ENCODE assay signal across 28 cellular contexts in genomic region chr6:53944538-53944937, GRCh38.
"Had no signal": no experiment of that assay in that cellular context is flagged by ENCODE, and none has a peak within 500 bp of the region (broad histone marks: within the 10 kb centered on the region; RNA-seq: fewer than 3 reads in every experiment).

No MANE protein-coding gene starts in this region.

- DNase-seq: activated CD4-positive, alpha-beta T cell treated with anti-CD3 and anti-CD28 coated beads for 48 hours; activated CD4-positive, alpha-beta T cell treated with anti-CD3 and anti-CD28 coated beads, Interleukin-2, amount 50 U/mL, for 48 hours; activated CD8-positive, alpha-beta memory T cell treated with anti-CD3 and anti-CD28 coated beads, Interleukin-2, amount 50 U/mL, for 48 hours; activated gamma-delta T cell; activated naive CD4-positive, alpha-beta T cell treated with anti-CD3 and anti-CD28 coated beads, Interleukin-2, amount 10 ng/mL, durations not matched to agents 7 days and 5 days; activated naive CD8-positive, alpha-beta T cell treated with anti-CD3 and anti-CD28 coated beads, Interleukin-2, amount 10 ng/mL, durations not matched to agents 7 days and 5 days; activated T-cell treated with anti-CD3 and anti-CD28 coated beads, Interleukin-2, amount 50 U/mL, for 24 hours; amniotic stem cell; cerebellar nuclear complex; cortex of kidney; foreskin keratinocyte; islet precursor cell; left ventricle myocardium inferior; mucosa of descending colon; ovary; psoas muscle; stimulated activated CD4-positive, alpha-beta T cell treated with anti-CD3 and anti-CD28 coated beads, Interleukin-15, amount 100 ng/mL, for 24 hours; stimulated activated CD4-positive, alpha-beta T cell treated with anti-CD3 and anti-CD28 coated beads, Interleukin-2, amount 100 ng/mL, for 24 hours; stimulated activated naive B cell treated with anti-CD40 and anti-IgM and Interleukin-4, amounts not matched to agents 10 μg/mL and 1 μg/mL and 100 μg/mL, for 72 hours; stomach; T-helper 17 cell; T1000; transverse colon; WERI-Rb-1 had no signal

- H3K27ac Mint-ChIP-seq: activated naive CD4-positive, alpha-beta T cell treated with anti-CD3 and anti-CD28 coated beads, Interleukin-2, amount 10 ng/mL, durations not matched to agents 7 days and 5 days; activated naive CD8-positive, alpha-beta T cell treated with anti-CD3 and anti-CD28 coated beads, Interleukin-2, amount 10 ng/mL, durations not matched to agents 7 days and 5 days; activated T-cell treated with anti-CD3 and anti-CD28 coated beads, Interleukin-2, amount 50 U/mL, for 24 hours; natural killer cell treated with Interleukin-12 subunit alpha and Interleukin-12 subunit beta and Interleukin-15 and Interleukin-18, amount 100 ng/mL, for 72 hours; stimulated activated naive B cell treated with anti-CD40 and anti-IgM and Interleukin-4, amounts not matched to agents 10 μg/mL and 1 μg/mL and 100 μg/mL, for 72 hours; T-helper 17 cell had no signal

- H3K27ac ChIP-seq: foreskin keratinocyte, neutrophil, ovary, psoas muscle, transverse colon, WERI-Rb-1 had no signal

- H3K36me3 ChIP-seq: left ventricle myocardium inferior, neutrophil, ovary, stomach, transverse colon, WERI-Rb-1 had no signal

- H3K36me3 Mint-ChIP-seq: activated naive CD4-positive, alpha-beta T cell treated with anti-CD3 and anti-CD28 coated beads, Interleukin-2, amount 10 ng/mL, durations not matched to agents 7 days and 5 days; activated naive CD8-positive, alpha-beta T cell treated with anti-CD3 and anti-CD28 coated beads, Interleukin-2, amount 10 ng/mL, durations not matched to agents 7 days and 5 days; stimulated activated naive B cell treated with anti-CD40 and anti-IgM and Interleukin-4, amounts not matched to agents 10 μg/mL and 1 μg/mL and 100 μg/mL, for 72 hours had no signal

- ATAC-seq: activated CD4-positive, CD25-positive, alpha-beta regulatory T cell treated with anti-CD3 and anti-CD28 coated beads, Interleukin-2, amount 50 U/mL, for 24 hours; foreskin keratinocyte; mucosa of descending colon; natural killer cell treated with Interleukin-12 subunit alpha and Interleukin-12 subunit beta and Interleukin-15 and Interleukin-18, amount 100 ng/mL, for 72 hours; psoas muscle; stimulated activated naive B cell treated with anti-CD40 and anti-IgM and Interleukin-4, amounts not matched to agents 10 μg/mL and 1 μg/mL and 100 μg/mL, for 72 hours; T-helper 17 cell had no signal

- H3K27me3 Mint-ChIP-seq: activated naive CD4-positive, alpha-beta T cell treated with anti-CD3 and anti-CD28 coated beads, Interleukin-2, amount 10 ng/mL, durations not matched to agents 7 days and 5 days had no signal

- H3K27me3 ChIP-seq: foreskin keratinocyte, neutrophil, ovary, stomach, transverse colon had no signal

- H3K4me3 ChIP-seq: left ventricle myocardium inferior, lung, mucosa of descending colon, ovary, psoas muscle, stomach, transverse colon had no signal

- H3K4me3 Mint-ChIP-seq: activated naive CD4-positive, alpha-beta T cell treated with anti-CD3 and anti-CD28 coated beads, Interleukin-2, amount 10 ng/mL, durations not matched to agents 7 days and 5 days; activated naive CD8-positive, alpha-beta T cell treated with anti-CD3 and anti-CD28 coated beads, Interleukin-2, amount 10 ng/mL, durations not matched to agents 7 days and 5 days; activated T-cell treated with anti-CD3 and anti-CD28 coated beads, Interleukin-2, amount 50 U/mL, for 24 hours; natural killer cell treated with Interleukin-12 subunit alpha and Interleukin-12 subunit beta and Interleukin-15 and Interleukin-18, amount 100 ng/mL, for 72 hours; stimulated activated naive B cell treated with anti-CD40 and anti-IgM and Interleukin-4, amounts not matched to agents 10 μg/mL and 1 μg/mL and 100 μg/mL, for 72 hours; T-helper 17 cell had no signal

- H3K9me3 ChIP-seq: mucosa of descending colon, neutrophil, ovary, psoas muscle had no signal

- H3K4me1 ChIP-seq: foreskin keratinocyte, psoas muscle, transverse colon had no signal

- H3K4me1 Mint-ChIP-seq: activated naive CD4-positive, alpha-beta T cell treated with anti-CD3 and anti-CD28 coated beads, Interleukin-2, amount 10 ng/mL, durations not matched to agents 7 days and 5 days; activated naive CD8-positive, alpha-beta T cell treated with anti-CD3 and anti-CD28 coated beads, Interleukin-2, amount 10 ng/mL, durations not matched to agents 7 days and 5 days; T-helper 17 cell had no signal

- H3K9me3 Mint-ChIP-seq: activated naive CD8-positive, alpha-beta T cell treated with anti-CD3 and anti-CD28 coated beads, Interleukin-2, amount 10 ng/mL, durations not matched to agents 7 days and 5 days; activated T-cell treated with anti-CD3 and anti-CD28 coated beads, Interleukin-2, amount 50 U/mL, for 24 hours had no signal
